In the genomic region with DNA sequence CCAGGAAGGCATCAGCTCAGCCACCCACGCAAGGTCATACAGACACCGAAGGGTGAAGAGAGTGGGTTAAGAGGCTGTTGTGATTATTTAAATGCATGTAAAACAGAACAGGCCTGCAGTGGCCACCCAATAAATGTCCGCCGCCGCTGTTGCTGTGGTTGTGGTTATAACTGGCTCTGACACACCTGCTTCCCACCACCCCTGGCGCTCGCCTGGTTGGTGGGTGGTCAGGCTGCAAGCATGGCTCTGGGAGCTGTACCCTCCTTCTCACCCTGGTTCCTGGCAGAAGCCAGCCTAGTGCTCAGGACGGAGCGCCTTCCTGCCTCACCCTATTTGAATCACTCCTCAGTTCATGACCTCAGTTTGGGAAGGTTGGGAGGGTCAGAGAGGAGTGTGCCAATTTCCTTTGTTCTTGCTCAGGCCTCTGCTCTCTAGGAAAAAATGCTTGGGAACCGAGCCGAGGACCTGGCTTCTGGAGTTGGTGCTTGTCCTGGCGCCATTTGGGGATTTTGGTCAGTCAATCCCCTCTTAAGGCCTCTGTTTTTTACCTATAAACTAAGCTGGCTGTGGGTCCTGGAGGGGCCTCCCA, we compare ENCODE assay signal across 24 cellular contexts. TPM values are rescaled to one million over a fixed set of nuclear protein-coding genes. Genes with fewer than 3 reads are reported as not detected.
A peak's percentile ranks its signal among the peaks of the same experiment; 100 is the strongest.
DNase-seq lines count a peak whose midpoint lies in the region; ATAC-seq, FAIRE-seq and TF ChIP-seq lines count a peak whose summit lies in the region.
"Had no signal": no experiment of that assay in that cellular context is flagged by ENCODE, and none has a peak within 500 bp of the region (broad histone marks: within the 10 kb centered on the region; RNA-seq: fewer than 3 reads in every experiment).

No MANE protein-coding gene starts in this region.

- no peak overlapping the region for H3K27ac ChIP-seq in HEK293 (ENCODE audit: extremely low read depth, low read depth, low read length)
- peak overlapping the region in 3 of 4 donors; percentile 26 to 88 (median 39) for H3K27ac ChIP-seq in pancreas
- H3K27ac ChIP-seq in sigmoid colon, result no peak overlapping the region
- H3K27ac ChIP-seq: epithelial cell of prostate had no signal

- no peak for FAIRE-seq in pancreas (lab: Jason Lieb, UNC)
- FAIRE-seq: GM18507, HTR-8/SVneo had no signal

- no peak for ATAC-seq in pancreas
- ATAC-seq: left lobe of liver; stimulated activated memory B cell treated with anti-CD40 and anti-IgM and Interleukin-4, amounts not matched to agents 10 μg/mL and 1 μg/mL and 100 μg/mL, for 72 hours; T-cell had no signal

- H3K9me3 ChIP-seq in HEK293 (ENCODE audit: control insufficient read depth, insufficient read depth, low read depth, low read length) (no peaks in the 10 kb centered on the region), pancreas (no peaks in the 10 kb centered on the region), sigmoid colon (no peaks in the 10 kb centered on the region)

- TF ChIP-seq EP300 in sigmoid colon (IDR thresholded peaks at IDR 0.05), result no peak

- TF ChIP-seq CTCF in HEK293 (tag by site-specific recombination; IDR thresholded peaks at IDR 0.05) (no peak), pancreas (IDR thresholded peaks at IDR 0.05) (no peak), HFFc6 (IDR thresholded peaks at IDR 0.05) (no peak), sigmoid colon (IDR thresholded peaks at IDR 0.05) (no peak)

- H3K4me1 ChIP-seq in HEK293 (ENCODE audit: control insufficient read depth, insufficient read depth, low read length) (no peaks in the 10 kb centered on the region), pancreas (peaks cover 8 to 28% (median 15%) of the 10 kb centered on the region in 3 donors), sigmoid colon (peaks cover 0 to 43% (median 38%) of the 10 kb centered on the region in 4 donors)

- H3K36me3 Mint-ChIP-seq in HFFc6 (ENCODE audit: low read depth), result no peaks in the 10 kb centered on the region
- H3K36me3 Mint-ChIP-seq: activated naive CD8-positive, alpha-beta T cell; brain; stimulated activated memory B cell treated with anti-CD40 and anti-IgM and Interleukin-4, amounts not matched to agents 10 μg/mL and 1 μg/mL and 100 μg/mL, for 72 hours; T-cell had no signal

- no peaks in the 10 kb centered on the region for H3K9me3 Mint-ChIP-seq in HFFc6
- H3K9me3 Mint-ChIP-seq: CD4-positive, alpha-beta T cell; dendritic cell treated with granulocyte-macrophage colony-stimulating factor and Interleukin-4, amounts not matched to agents 40 ng/mL and 50 ng/mL, for 4 days; neural crest cell; stimulated activated memory B cell treated with anti-CD40 and anti-IgM and Interleukin-4, amounts not matched to agents 10 μg/mL and 1 μg/mL and 100 μg/mL, for 72 hours; T-cell had no signal

- peaks cover 56% of the 10 kb centered on the region for H3K27me3 Mint-ChIP-seq in HFFc6 (ENCODE audit: insufficient read depth)

- H3K27ac Mint-ChIP-seq in HFFc6, result no peak overlapping the region
- H3K27ac Mint-ChIP-seq: activated naive CD8-positive, alpha-beta T cell; CD4-positive, alpha-beta T cell; dendritic cell treated with granulocyte-macrophage colony-stimulating factor and Interleukin-4, amounts not matched to agents 40 ng/mL and 50 ng/mL, for 4 days; stimulated activated memory B cell treated with anti-CD40 and anti-IgM and Interleukin-4, amounts not matched to agents 10 μg/mL and 1 μg/mL and 100 μg/mL, for 72 hours; T-cell had no signal

- peaks cover 8% of the 10 kb centered on the region; the same call in 1 of the 2 replicates for H3K4me1 Mint-ChIP-seq in HFFc6 (ENCODE audit: low read depth)
- H3K4me1 Mint-ChIP-seq: neural crest cell had no signal

- DNase-seq in NCI-H2107 treated with DMSO at 0.1 percent for 48 hours (lab: John Stamatoyannopoulos, UW; ENCODE audit: unreplicated experiment) (peak; percentile 53), NCI-H2107 (lab: John Stamatoyannopoulos, UW) (no peak), SK-N-DZ (ENCODE audit: low spot score) (peak; percentile 49), pancreas (peak in 2 of 6 donors; percentile 45 to 46), HFFc6 (no peak), dermis blood vessel endothelial cell (no peak), sigmoid colon (no peak)
- DNase-seq: activated CD4-positive, alpha-beta T cell treated with anti-CD3 and anti-CD28 coated beads, Interleukin-2, amount 50 U/mL, for 48 hours; CD4-positive, alpha-beta T cell; GOT3; NCI-H187 treated with DMSO at 0.1 percent for 48 hours; stimulated activated CD4-positive, alpha-beta T cell treated with anti-CD3 and anti-CD28 coated beads, Interleukin-15, amount 100 ng/mL, for 24 hours; T-cell had no signal

- H3K27me3 ChIP-seq in pancreas, result peaks cover 0 to 9% (median 0%) of the 10 kb centered on the region in 4 donors
- peaks cover 51 to 98% (median 78%) of the 10 kb centered on the region in 3 donors for H3K27me3 ChIP-seq in sigmoid colon

- intact Hi-C loops in pancreas (cut with DNase I), result no loop called here
- intact Hi-C loops in sigmoid colon (cut with DNase I), result loop anchor here (10.0 kb wide), 1 partner anchor 156 kb away; no protein-coding TSS in a partner anchor

- H3K4me3 Mint-ChIP-seq in HFFc6, result no peak overlapping the region
- H3K4me3 Mint-ChIP-seq: activated naive CD8-positive, alpha-beta T cell; brain; CD4-positive, alpha-beta T cell; dendritic cell treated with granulocyte-macrophage colony-stimulating factor and Interleukin-4, amounts not matched to agents 40 ng/mL and 50 ng/mL, for 4 days; neural crest cell; stimulated activated memory B cell treated with anti-CD40 and anti-IgM and Interleukin-4, amounts not matched to agents 10 μg/mL and 1 μg/mL and 100 μg/mL, for 72 hours; T-cell had no signal

- TF ChIP-seq POLR2A in sigmoid colon (IDR thresholded peaks at IDR 0.05), result no peak

- CTCF ChIA-PET in HEK293 (lab: Yijun Ruan, JAX), result interaction anchor here (0.6 to 2.7 kb wide), 7 partner anchors 23 to 271 kb away, joined by 3 to 9 read pairs (median 4); no protein-coding TSS in a partner anchor

- no peak overlapping the region for H3K4me3 ChIP-seq in HEK293 (ENCODE audit: low read depth, low read length)
- H3K4me3 ChIP-seq in pancreas, result no peak overlapping the region
- no peak overlapping the region for H3K4me3 ChIP-seq in sigmoid colon

- WGBS in pancreas, 2 donors, result 33 to 34% methylated on average over 12 of the region's 12 CpGs
- 60 to 66% methylated on average over 12 of the region's 12 CpGs for WGBS in sigmoid colon, 2 donors

- POLR2A ChIA-PET in HEK293 (lab: Yijun Ruan, JAX), result no interaction called here

- H3K36me3 ChIP-seq in HEK293 (ENCODE audit: control insufficient read depth in 2 of 2, insufficient read depth in 1 of 2, low read length in 2 of 2) (no peaks in the 10 kb centered on the region), pancreas (no peaks in the 10 kb centered on the region), sigmoid colon (no peaks in the 10 kb centered on the region)

TF ChIP-seq in HEK293, 187 proteins besides CTCF, POLR2A, EP300 and RAD21 (continues in another document):
- TF ChIP-seq, protein P1, sequence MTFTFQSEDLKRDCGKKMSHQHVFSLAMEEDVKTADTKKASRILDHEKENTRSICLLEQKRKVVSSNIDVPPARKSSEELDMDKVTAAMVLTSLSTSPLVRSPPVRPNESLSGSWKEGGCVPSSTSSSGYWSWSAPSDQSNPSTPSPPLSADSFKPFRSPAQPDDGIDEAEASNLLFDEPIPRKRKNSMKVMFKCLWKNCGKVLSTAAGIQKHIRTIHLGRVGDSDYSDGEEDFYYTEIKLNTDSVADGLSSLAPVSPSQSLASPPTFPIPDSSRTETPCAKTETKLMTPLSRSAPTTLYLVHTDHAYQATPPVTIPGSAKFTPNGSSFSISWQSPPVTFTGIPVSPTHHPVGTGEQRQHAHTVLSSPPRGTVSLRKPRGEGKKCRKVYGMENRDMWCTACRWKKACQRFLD (tag by site-specific recombination; IDR thresholded peaks at IDR 0.05), result no peak
- TF ChIP-seq EGR2 (tag by site-specific recombination; IDR thresholded peaks at IDR 0.05; ENCODE audit: low read depth), result peak; percentile 39; the same call in 1 of the 2 replicates
- no peak for TF ChIP-seq BCL11A (tag by site-specific recombination; IDR thresholded peaks at IDR 0.05; ENCODE audit: low read depth)

RNA-seq across cellular contexts. Expression of a gene that starts 5.3 kb away (rescaled TPM):
- polyA plus RNA-seq in SK-N-DZ (2014; cell fraction: cytosol; rRNA removed), result 7.3 and 18.8 TPM in 2 replicates
- 9.5 and 10.8 TPM in 2 replicates for polyA plus RNA-seq in SK-N-DZ (2014; cell fraction: nucleus; rRNA removed)
- 10 to 100 TPM in 2 of 6 donors, 1 to 10 TPM in 4; 3.7 to 29.6 (median 7.4) TPM for total RNA-seq in pancreas
- polyA plus RNA-seq in pancreas, result 100 to 1,000 TPM in 1 of 2 donors, 10 to 100 TPM in 1; 66.3 to 314 TPM
- not detected for total RNA-seq in HFFc6 (2021; fragmentation: NEBNext Ultra II Directional; extraction: Animal tissue kit (Norgen Biotek cat#: 25700))
- total RNA-seq in dermis blood vessel endothelial cell, result not detected in 2 replicates
- not detected for total RNA-seq in sigmoid colon
- polyA plus RNA-seq in sigmoid colon, result 10 to 100 TPM in 1 of 3 donors, 1 to 10 TPM in 2; 1.4 to 10.8 (median 5.5) TPM
- total RNA-seq: CD4-positive, alpha-beta T cell; left lobe of liver; neural crest cell; renal cortical epithelial cell; T-cell had no signal

RNA-seq across cellular contexts. Expression of a gene that starts 13.5 kb away (rescaled TPM):
- 21.6 and 28.6 TPM in 2 replicates for polyA plus RNA-seq in SK-N-DZ (2014; cell fraction: cytosol; rRNA removed)
- polyA plus RNA-seq in SK-N-DZ (2014; cell fraction: nucleus; rRNA removed), result 15.0 and 22.8 TPM in 2 replicates
- total RNA-seq in pancreas (1 to 10 TPM in 2 of 6 donors, under 1 TPM in 4; 0.35 to 3.1 (median 0.72) TPM), dermis blood vessel endothelial cell (not detected in 2 replicates), sigmoid colon (under 1 TPM in 1 of 4 donors, not detected in 3; 0.71 TPM)
- polyA plus RNA-seq in pancreas (10 to 100 TPM in 1 of 2 donors, 1 to 10 TPM in 1; 3.9 to 32.6 TPM), sigmoid colon (1 to 10 TPM in 1 of 3 donors, under 1 TPM in 1, not detected in 1; 0.77 to 6.0 TPM)
- not detected for total RNA-seq in HFFc6 (2021; fragmentation: NEBNext Ultra II Directional; extraction: Animal tissue kit (Norgen Biotek cat#: 25700))
- total RNA-seq: CD4-positive, alpha-beta T cell; left lobe of liver; neural crest cell; renal cortical epithelial cell; T-cell had no signal

RNA-seq across cellular contexts. Expression of a gene that starts 39.0 kb away (rescaled TPM):
- 4.2 TPM in 2 replicates for polyA plus RNA-seq in SK-N-DZ (2014; cell fraction: cytosol; rRNA removed)
- polyA plus RNA-seq in SK-N-DZ (2014; cell fraction: nucleus; rRNA removed), result 2.1 and 4.6 TPM in 2 replicates
- total RNA-seq in pancreas (1 to 10 TPM in 2 of 6 donors, under 1 TPM in 4; 0.19 to 1.7 (median 0.65) TPM), dermis blood vessel endothelial cell (not detected in 2 replicates), sigmoid colon (under 1 TPM in 2 of 4 donors, not detected in 2; 0.14 to 0.36 TPM)
- polyA plus RNA-seq in pancreas (1 to 10 TPM; 4.2 to 8.6 TPM), sigmoid colon (under 1 TPM in 1 of 3 donors, not detected in 2; 0.48 TPM)
- under 1 TPM in 4 of 6 experiments, not detected in 2; 0.07 to 0.15 (median 0.08) TPM for total RNA-seq in HFFc6 (2021; fragmentation: NEBNext Ultra II Directional; extraction: Animal tissue kit (Norgen Biotek cat#: 25700))
- total RNA-seq: CD4-positive, alpha-beta T cell; left lobe of liver; T-cell had no signal

RNA-seq across cellular contexts. Expression of a gene that starts 42.8 kb away (rescaled TPM):
- polyA plus RNA-seq in SK-N-DZ (2014; cell fraction: cytosol; rRNA removed), result not detected in 2 replicates
- 0.15 TPM in 1 of 2 replicates, not detected in the other for polyA plus RNA-seq in SK-N-DZ (2014; cell fraction: nucleus; rRNA removed)
- total RNA-seq in pancreas (under 1 TPM; 0.06 to 0.22 (median 0.12) TPM), dermis blood vessel endothelial cell (not detected in 2 replicates), sigmoid colon (not detected)
- polyA plus RNA-seq in pancreas (under 1 TPM; 0.19 to 0.38 TPM), sigmoid colon (under 1 TPM; under 0.01 to 0.10 (median under 0.01) TPM)
- not detected for total RNA-seq in HFFc6 (2021; fragmentation: NEBNext Ultra II Directional; extraction: Animal tissue kit (Norgen Biotek cat#: 25700))
- total RNA-seq: CD4-positive, alpha-beta T cell had no signal

Comparison
In these comparisons a context has a peak if more than half of its experiments do, and no peak if none do; other contexts are left out.
1. DNase-seq: peak in NCI-H2107 treated with DMSO at 0.1 percent for 48 hours (single experiment) and SK-N-DZ (single experiment); none in NCI-H2107 (single experiment), HFFc6 (single experiment), dermis blood vessel endothelial cell (single experiment) and sigmoid colon (single experiment).
2. H3K27ac ChIP-seq: peak in pancreas (3 of 4); none in HEK293 (single experiment) and sigmoid colon (0 of 4).